ENCODE assay signal across 8 cellular contexts in the genomic region with DNA sequence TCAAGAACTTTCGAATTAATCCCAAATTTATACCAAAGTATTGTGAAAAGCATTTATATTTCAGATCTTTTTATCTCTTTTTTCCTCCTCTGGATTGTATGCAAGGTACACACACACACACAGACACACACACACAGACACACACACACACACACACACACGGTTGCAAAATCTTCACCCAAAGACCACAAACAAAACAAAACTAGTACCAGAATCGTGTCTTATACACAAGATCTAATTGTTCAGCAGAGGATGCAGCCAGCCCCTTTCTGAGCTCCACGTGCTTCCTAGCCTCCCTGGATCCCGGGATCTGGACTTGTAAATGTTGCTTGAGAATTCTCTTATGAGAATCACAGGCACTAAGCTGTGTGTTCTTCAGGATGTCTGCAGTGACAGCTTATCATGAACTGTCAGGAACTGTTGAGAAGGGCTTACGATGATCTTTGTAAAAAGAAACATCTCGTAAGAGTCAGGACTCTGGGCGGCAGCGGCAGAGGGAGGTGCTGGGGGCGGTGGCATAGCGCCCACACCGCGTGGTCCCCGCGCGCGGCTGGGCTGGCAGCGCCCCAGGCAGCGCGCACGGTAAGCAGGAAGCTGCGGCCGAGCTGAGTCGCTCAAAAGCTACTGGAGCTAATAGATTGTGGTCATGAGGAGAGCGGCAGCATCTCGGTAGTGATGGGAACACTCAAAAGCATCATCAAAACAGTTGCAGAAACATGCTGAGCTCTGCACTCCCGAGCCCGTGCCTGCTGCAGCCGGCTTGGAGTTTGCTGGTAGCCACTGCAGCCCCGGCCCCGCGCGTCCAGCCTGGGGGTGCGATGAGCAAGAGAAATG.
DNase-seq lines count a peak whose midpoint lies in the region; ATAC-seq and TF ChIP-seq lines count a peak whose summit lies in the region.

No MANE protein-coding gene starts in this region.

- peaks cover 30% of the 10 kb centered on the region for H3K27me3 Mint-ChIP-seq in activated naive CD4-positive, alpha-beta T cell treated with anti-CD3 and anti-CD28 coated beads, Interleukin-2, amount 10 ng/mL, durations not matched to agents 7 days and 5 days

- H3K4me1 ChIP-seq in vagina, result peaks cover 11% of the 10 kb centered on the region

- no peaks in the 10 kb centered on the region for H3K9me3 Mint-ChIP-seq in activated naive CD4-positive, alpha-beta T cell treated with anti-CD3 and anti-CD28 coated beads, Interleukin-2, amount 10 ng/mL, durations not matched to agents 7 days and 5 days

- no peak overlapping the region for H3K9ac ChIP-seq in SK-N-MC (ENCODE audit: insufficient read length)

- TF ChIP-seq CTCF in retinal pigment epithelial cell (conservative IDR thresholded peaks at IDR 0.05; ENCODE audit: low read depth, low read length) (no peak), vagina (IDR thresholded peaks at IDR 0.05) (no peak)

- peak overlapping the region; percentile 33; the same call in 1 of the 2 replicates for H3K4me3 ChIP-seq in SK-N-MC
- H3K4me3 ChIP-seq in retinal pigment epithelial cell (ENCODE audit: low read length), result peak overlapping the region; percentile 23
- H3K4me3 ChIP-seq in vagina, result peak overlapping the region; percentile 16 to 26

- H3K27ac ChIP-seq in SK-N-MC, result no peak overlapping the region
- no peak overlapping the region for H3K27ac ChIP-seq in vagina

- H3K27ac Mint-ChIP-seq in activated naive CD4-positive, alpha-beta T cell treated with anti-CD3 and anti-CD28 coated beads, Interleukin-2, amount 10 ng/mL, durations not matched to agents 7 days and 5 days, result peak overlapping the region; percentile 89

- H3K4me1 Mint-ChIP-seq in activated naive CD4-positive, alpha-beta T cell treated with anti-CD3 and anti-CD28 coated beads, Interleukin-2, amount 10 ng/mL, durations not matched to agents 7 days and 5 days, result peaks cover 47% of the 10 kb centered on the region

- H3K36me3 ChIP-seq in SK-N-MC (ENCODE audit: insufficient read depth, low read length) (no peaks in the 10 kb centered on the region), vagina (no peaks in the 10 kb centered on the region)

- peak overlapping the region; percentile 51 for H3K4me3 Mint-ChIP-seq in activated naive CD4-positive, alpha-beta T cell treated with anti-CD3 and anti-CD28 coated beads, Interleukin-2, amount 10 ng/mL, durations not matched to agents 7 days and 5 days

- TF ChIP-seq POLR2A in vagina (IDR thresholded peaks at IDR 0.05), result no peak

- CTCF ChIA-PET in activated naive CD4-positive, alpha-beta T cell treated with anti-CD3 and anti-CD28 coated beads, Interleukin-2, amount 10 ng/mL, durations not matched to agents 7 days and 5 days (lab: Charles Lee), result interaction anchor here (0.7 to 1.7 kb wide), 6 partner anchors 13 to 272 kb away, joined by 3 to 6 read pairs (median 4); no protein-coding TSS in a partner anchor

- no peaks in the 10 kb centered on the region for H3K9me3 ChIP-seq in SK-N-MC (ENCODE audit: low read depth, low read length)
- H3K9me3 ChIP-seq in vagina, result no peaks in the 10 kb centered on the region

- no peaks in the 10 kb centered on the region for H3K27me3 ChIP-seq in vagina

- intact Hi-C loops in left cardiac atrium (cut with DNase I) (no loop called here), vagina (cut with DNase I) (no loop called here)

- peak; percentile 26 for DNase-seq in NCI-H146 (lab: John Stamatoyannopoulos, UW)
- no peak for DNase-seq in NCI-H146 treated with DMSO at 0.1 percent for 48 hours (lab: John Stamatoyannopoulos, UW; ENCODE audit: unreplicated experiment)
- peak; percentile 5 for DNase-seq in SK-N-MC (ENCODE audit: low read depth, low spot score)
- DNase-seq in activated naive CD4-positive, alpha-beta T cell treated with anti-CD3 and anti-CD28 coated beads, Interleukin-2, amount 10 ng/mL, durations not matched to agents 7 days and 5 days, result peak; percentile 89
- DNase-seq in left cardiac atrium, result peak; percentile 39
- DNase-seq in retinal pigment epithelial cell (ENCODE audit: low read depth), result peak; percentile 71
- no peak for DNase-seq in vagina (ENCODE audit: extremely low spot score in 2 of 2)

- ATAC-seq in HG03025 (IDR thresholded peaks at IDR 0.05; ENCODE audit: low FRiP score, unreplicated experiment), result peak; percentile 76
- ATAC-seq in left cardiac atrium, result peak; percentile 92 to 93

- peaks cover 2% of the 10 kb centered on the region for H3K36me3 Mint-ChIP-seq in activated naive CD4-positive, alpha-beta T cell treated with anti-CD3 and anti-CD28 coated beads, Interleukin-2, amount 10 ng/mL, durations not matched to agents 7 days and 5 days

Comparison
In these comparisons a context has a peak if more than half of its experiments do, and no peak if none do; other contexts are left out.
1. DNase-seq: peak in NCI-H146 (single experiment), SK-N-MC (single experiment), activated naive CD4-positive, alpha-beta T cell treated with anti-CD3 and anti-CD28 coated beads, Interleukin-2, amount 10 ng/mL, durations not matched to agents 7 days and 5 days (single experiment), left cardiac atrium (single experiment) and retinal pigment epithelial cell (single experiment); none in NCI-H146 treated with DMSO at 0.1 percent for 48 hours (single experiment) and vagina (0 of 2).
2. Peak in every context shown above with its lines, with median percentiles within 50 percentile points of each other: H3K4me3 ChIP-seq.